19 cellular contexts compared by ENCODE assay signal in the genomic region with DNA sequence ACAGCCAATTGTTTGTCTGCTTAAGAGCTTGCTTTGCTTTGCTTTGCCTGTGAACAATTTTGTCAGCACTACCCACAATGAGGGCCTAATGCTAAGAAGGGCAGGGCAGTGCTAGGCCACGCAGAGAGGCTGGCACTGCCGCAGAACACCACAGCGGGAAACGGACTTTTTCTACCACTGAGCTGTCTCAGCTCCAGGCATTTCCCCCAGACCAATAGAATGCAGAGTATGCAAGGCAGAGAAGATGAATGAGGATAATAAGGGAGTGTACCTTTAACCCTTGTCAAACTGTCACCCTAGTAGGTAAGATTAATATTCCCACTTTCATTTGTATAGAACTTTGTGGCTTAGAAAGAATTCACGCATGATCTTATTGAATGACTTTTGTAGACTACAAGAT.
"Had no signal": no experiment of that assay in that cellular context is flagged by ENCODE, and none has a peak within 500 bp of the region (broad histone marks: within the 10 kb centered on the region; RNA-seq: fewer than 3 reads in every experiment).

No MANE protein-coding gene starts in this region.

- H3K27me3 Mint-ChIP-seq: activated CD8-positive, alpha-beta T cell treated with anti-CD3 and anti-CD28 coated beads for 36 hours; activated T-cell treated with anti-CD3 and anti-CD28 coated beads, Interleukin-2, amount 50 U/mL, for 24 hours; stimulated activated naive CD8-positive, alpha-beta T cell treated with anti-CD3 and anti-CD28 coated beads, Interleukin-15, amount 100 ng/mL, for 72 hours had no signal

- H3K9me3 ChIP-seq: breast epithelium, suprapubic skin, upper lobe of left lung had no signal

- H3K4me3 Mint-ChIP-seq: activated CD4-positive, alpha-beta T cell treated with anti-CD3 and anti-CD28 coated beads, Interleukin-2, amount 10 ng/mL, durations not matched to agents 24 days and 14 days; activated CD8-positive, alpha-beta T cell treated with anti-CD3 and anti-CD28 coated beads for 36 hours; activated T-cell treated with anti-CD3 and anti-CD28 coated beads, Interleukin-2, amount 50 U/mL, for 24 hours; stimulated activated naive CD8-positive, alpha-beta T cell treated with anti-CD3 and anti-CD28 coated beads, Interleukin-15, amount 100 ng/mL, for 72 hours; T-helper 1 cell treated with Interleukin-12 subunit alpha and Interleukin-12 subunit beta and Interleukin-4 antibody, amounts not matched to agents 30 μg/mL and 1 μg/mL, for 36 hours had no signal

- H3K4me3 ChIP-seq: breast epithelium, lung, suprapubic skin, upper lobe of left lung had no signal

- H3K27ac Mint-ChIP-seq: activated CD4-positive, alpha-beta T cell treated with anti-CD3 and anti-CD28 coated beads, Interleukin-2, amount 10 ng/mL, durations not matched to agents 24 days and 14 days; activated CD8-positive, alpha-beta T cell treated with anti-CD3 and anti-CD28 coated beads for 36 hours; activated T-cell treated with anti-CD3 and anti-CD28 coated beads, Interleukin-2, amount 50 U/mL, for 24 hours; activated T-helper 2 cell treated with anti-CD3 and anti-CD28 coated beads, Interferon-gamma antibody, Interleukin-2, Interleukin-4, amounts not matched to agents 10 μg/mL and 5 μg/mL and 100 μg/mL, durations not matched to agents 14 hours and 24 hours and 36 hours; stimulated activated naive CD8-positive, alpha-beta T cell treated with anti-CD3 and anti-CD28 coated beads, Interleukin-15, amount 100 ng/mL, for 72 hours; T-helper 1 cell treated with Interleukin-12 subunit alpha and Interleukin-12 subunit beta and Interleukin-4 antibody, amounts not matched to agents 30 μg/mL and 1 μg/mL, for 36 hours had no signal

- H3K27me3 ChIP-seq: breast epithelium, suprapubic skin, upper lobe of left lung had no signal

- ATAC-seq: activated CD8-positive, alpha-beta T cell treated with anti-CD3 and anti-CD28 coated beads for 36 hours; stimulated activated naive CD8-positive, alpha-beta T cell treated with anti-CD3 and anti-CD28 coated beads, Interleukin-15, amount 100 ng/mL, for 72 hours had no signal

- DNase-seq: activated CD4-positive, alpha-beta T cell treated with anti-CD3 and anti-CD28 coated beads, Interleukin-2, amount 10 ng/mL, durations not matched to agents 24 days and 14 days; activated CD8-positive, alpha-beta T cell treated with anti-CD3 and anti-CD28 coated beads for 36 hours; activated naive CD4-positive, alpha-beta T cell treated with Interleukin-2 at 50 U/mL for 16 hours; activated T-cell treated with anti-CD3 and anti-CD28 coated beads, Interleukin-2, amount 50 U/mL, for 24 hours; aorta; dermis blood vessel endothelial cell; effector memory CD4-positive, alpha-beta T cell; foreskin melanocyte; occipital lobe; retina; stimulated activated CD4-positive, alpha-beta T cell treated with anti-CD3 and anti-CD28 coated beads, Interleukin-15, amount 100 ng/mL, for 24 hours; stimulated activated CD4-positive, alpha-beta T cell treated with anti-CD3 and anti-CD28 coated beads, Interleukin-4, amount 100 ng/mL, for 1 hour; stimulated activated naive CD8-positive, alpha-beta T cell treated with anti-CD3 and anti-CD28 coated beads, Interleukin-15, amount 100 ng/mL, for 72 hours; upper lobe of left lung had no signal

- H3K27ac ChIP-seq: breast epithelium, suprapubic skin, upper lobe of left lung had no signal

- H3K36me3 ChIP-seq: breast epithelium, suprapubic skin, upper lobe of left lung had no signal
